8 cellular contexts compared by ENCODE assay signal in the genomic region with DNA sequence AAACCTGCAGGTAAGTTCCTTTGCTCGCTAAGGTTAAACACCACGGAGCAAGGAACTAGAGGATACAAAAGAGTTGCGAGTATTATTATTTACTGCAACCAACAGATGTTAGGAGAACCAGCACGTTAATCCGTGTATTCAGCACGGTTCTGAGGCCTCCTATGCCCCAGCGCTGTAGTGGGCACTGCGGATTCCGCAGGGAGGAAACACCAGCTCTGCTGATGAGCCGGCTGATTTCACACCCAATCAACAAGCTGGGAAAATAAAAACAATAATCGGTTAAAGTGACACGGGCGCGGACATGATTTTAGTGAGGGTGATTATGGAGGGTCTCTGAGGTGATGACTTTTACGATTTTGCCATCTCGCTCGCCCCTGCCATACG. TPM values are rescaled to one million over a fixed set of nuclear protein-coding genes. Genes with fewer than 3 reads are reported as not detected.
A peak's percentile ranks its signal among the peaks of the same experiment; 100 is the strongest.
DNase-seq lines count a peak whose midpoint lies in the region; ATAC-seq, FAIRE-seq and TF ChIP-seq lines count a peak whose summit lies in the region.

No MANE protein-coding gene starts in this region.

- peaks cover 20% of the 10 kb centered on the region for H3K4me1 Mint-ChIP-seq in chondrocyte (ENCODE audit: low read depth)

- POLR2A ChIA-PET in A549 (lab: Yijun Ruan, JAX) = interaction anchor here (0.7 to 1.3 kb wide), 3 partner anchors 52 to 206 kb away, joined by 3 to 4 read pairs (median 3); no protein-coding TSS in a partner anchor

- FAIRE-seq in A549 (lab: Jason Lieb, UNC) = no peak
- no peak for FAIRE-seq in GM12891 (lab: Jason Lieb, UNC)

- TF ChIP-seq RAD21 in A549 (conservative IDR thresholded peaks at IDR 0.05 in 1 of 2, IDR thresholded peaks at IDR 0.05 in 1 of 2) = no peak

- H3K27me3 Mint-ChIP-seq in chondrocyte (ENCODE audit: low read depth) = no peaks in the 10 kb centered on the region

- TF ChIP-seq POLR2A in A549 (IDR thresholded peaks at IDR 0.05; ENCODE audit: low read length) (no peak), GM12891 (IDR thresholded peaks at IDR 0.05; ENCODE audit: low read depth, low read length) (no peak), lower leg skin (IDR thresholded peaks at IDR 0.05) (no peak)

- H3K4me2 ChIP-seq in A549 = peak overlapping the region; percentile 89

- H3K27ac Mint-ChIP-seq in chondrocyte (ENCODE audit: unreplicated experiment) = no peak overlapping the region

- peak in 1 of 2 experiments; percentile 2; a peak in 3 of 6 replicates for ATAC-seq in A549
- peak; percentile 13 for ATAC-seq in HG02981 (IDR thresholded peaks at IDR 0.05; ENCODE audit: unreplicated experiment)
- peak; percentile 21 for ATAC-seq in mucosa of descending colon
- no peak for ATAC-seq in left lobe of liver

- intact Hi-C loops in mucosa of descending colon (cut with DNase I, micrococcal nuclease) = no loop called here
- intact Hi-C loops in lower leg skin (cut with DNase I; ENCODE audit: low total_unique reads) = no loop called here

- DNase-seq in A549 (ENCODE audit: low read depth in 1 of 2, low spot score in 1 of 2) = no peak
- DNase-seq in chondrocyte (ENCODE audit: low spot score) = no peak
- DNase-seq in mucosa of descending colon = peak; percentile 40 to 64 (median 51)
- DNase-seq in GM12891 (ENCODE audit: insufficient read length, low spot score) = no peak
- no peak for DNase-seq in lower leg skin (ENCODE audit: low spot score in 2 of 2)
- DNase-seq in left lobe of liver (ENCODE audit: low spot score) = no peak
- DNase-seq in OCI-M2 (lab: John Stamatoyannopoulos, UW; ENCODE audit: unreplicated experiment) = no peak

- H3K9me3 ChIP-seq in A549 (no peaks in the 10 kb centered on the region), mucosa of descending colon (no peaks in the 10 kb centered on the region)

- CTCF ChIA-PET in A549 (lab: Yijun Ruan, JAX) = interaction anchor here (0.6 to 3.6 kb wide), 13 partner anchors 10 to 768 kb away, joined by 3 to 28 read pairs (median 4); no protein-coding TSS in a partner anchor

- TF ChIP-seq EP300 in A549 (IDR thresholded peaks at IDR 0.05) = no peak

- peak overlapping the region; percentile 73 for H3K4me3 Mint-ChIP-seq in chondrocyte (ENCODE audit: unreplicated experiment)

- H3K27ac ChIP-seq in A549 = peak overlapping the region; percentile 80 to 88

- no peaks in the 10 kb centered on the region for H3K36me3 Mint-ChIP-seq in chondrocyte (ENCODE audit: low read depth)

- WGBS in A549 (ENCODE audit: missing lambda C conversion rate) = 78% methylated on average over 18 of the region's 18 CpGs
- WGBS in lower leg skin, 2 donors = 55 to 59% methylated on average over 18 of the region's 18 CpGs

- no peaks in the 10 kb centered on the region for H3K9me3 Mint-ChIP-seq in chondrocyte (ENCODE audit: low read depth)

- H3K4me1 ChIP-seq in A549 (peaks cover 19% of the 10 kb centered on the region), mucosa of descending colon (ENCODE audit: low read depth) (peaks cover 13% of the 10 kb centered on the region)

- H3K4me3 ChIP-seq in A549 (peak overlapping the region; percentile 67), mucosa of descending colon (peak overlapping the region; percentile 55), lower leg skin (ENCODE audit: low read depth, poor library complexity, severe bottlenecking) (no peak overlapping the region)

- no peaks in the 10 kb centered on the region for H3K36me3 ChIP-seq in mucosa of descending colon (ENCODE audit: low read depth)

- no peak for TF ChIP-seq CTCF in A549 (IDR thresholded peaks at IDR 0.05)
- no peak for TF ChIP-seq CTCF in chondrocyte (IDR thresholded peaks at IDR 0.05)
- TF ChIP-seq CTCF in mucosa of descending colon (IDR thresholded peaks at IDR 0.05) = no peak
- TF ChIP-seq CTCF in lower leg skin (IDR thresholded peaks at IDR 0.05) = no peak

TF ChIP-seq in A549, 52 proteins besides CTCF, POLR2A, EP300 and RAD21:
- TF ChIP-seq TFCP2L1 (CRISPR knock-in tag; IDR thresholded peaks at IDR 0.05) (no peak), EHMT2 (IDR thresholded peaks at IDR 0.05; ENCODE audit: low read depth) (no peak)

TF ChIP-seq in GM12891, 5 proteins besides CTCF, POLR2A, EP300 and RAD21:
- TF ChIP-seq POU2F2 (IDR thresholded peaks at IDR 0.05; ENCODE audit: low read depth, low read length) = no peak
- no peak for TF ChIP-seq TAF1 (IDR thresholded peaks at IDR 0.05; ENCODE audit: low read depth, low read length)
- TF ChIP-seq SPI1 (IDR thresholded peaks at IDR 0.05; ENCODE audit: low read depth, low read length) = no peak
- TF ChIP-seq PAX5 (IDR thresholded peaks at IDR 0.05; ENCODE audit: insufficient read depth, low read length, severe bottlenecking) = no peak
- TF ChIP-seq POLR2AphosphoS5 (IDR thresholded peaks at IDR 0.05; ENCODE audit: low read depth, low read length) = no peak
TF ChIP-seq in GM12891: peak in this region for 0.

RNA-seq across cellular contexts. Expression of a gene that starts 0.7 kb away (rescaled TPM):
- polyA plus RNA-seq in A549 (2011; rRNA removed) (8.2 and 10.4 TPM in 2 replicates), A549 (2017; fragmentation: RNase III; extraction: RNeasy Plus Mini Kit Qiagen cat#74134 plus additional on column Dnase treatment) (7.9 to 9.8 TPM (median 8.5 TPM) in 3 replicates)
- 3.8 and 4.7 TPM in 2 replicates for polyA plus RNA-seq in A549 (2012; cell fraction: cytosol; rRNA removed)
- polyA plus RNA-seq in A549 (2012; cell fraction: nucleus; rRNA removed) = 1.00 and 2.3 TPM in 2 replicates
- polyA minus RNA-seq in A549 (2011; rRNA and poly(A)+ RNA removed) = 18.2 and 20.0 TPM in 2 replicates
- total RNA-seq in chondrocyte (2.5 to 6.6 TPM (median 6.2 TPM) in 3 replicates), mucosa of descending colon (100 to 1,000 TPM in 1 of 3 donors, 10 to 100 TPM in 2; 60.0 to 151 (median 77.9) TPM), lower leg skin (1 to 10 TPM; 2.9 to 6.4 (median 4.7) TPM), left lobe of liver (3.3 TPM)
- 0.80 TPM for polyA plus RNA-seq in GM12891 (2012; ENCODE audit: low read depth, missing spikeins)

RNA-seq across cellular contexts. Expression of a gene that starts 37.0 kb away (rescaled TPM):
- 0.05 TPM in 1 of 2 replicates, not detected in the other for polyA plus RNA-seq in A549 (2011; rRNA removed)
- polyA plus RNA-seq in A549 (2012; cell fraction: cytosol; rRNA removed) = not detected in 2 replicates
- not detected in 2 replicates for polyA plus RNA-seq in A549 (2012; cell fraction: nucleus; rRNA removed)
- not detected in 3 replicates for polyA plus RNA-seq in A549 (2017; fragmentation: RNase III; extraction: RNeasy Plus Mini Kit Qiagen cat#74134 plus additional on column Dnase treatment)
- polyA minus RNA-seq in A549 (2011; rRNA and poly(A)+ RNA removed) = not detected in 2 replicates
- not detected in 3 replicates for total RNA-seq in chondrocyte
- not detected for total RNA-seq in mucosa of descending colon
- polyA plus RNA-seq in GM12891 (2012; ENCODE audit: low read depth, missing spikeins) = not detected
- total RNA-seq in lower leg skin = under 1 TPM in 3 of 4 donors, not detected in 1; 0.46 to 0.69 (median 0.65) TPM
- not detected for total RNA-seq in left lobe of liver

Comparison
In these comparisons a context has a peak if more than half of its experiments do, and no peak if none do; other contexts are left out.
1. DNase-seq: peak in mucosa of descending colon (3 of 3); none in A549 (0 of 2), chondrocyte (single experiment), GM12891 (single experiment), lower leg skin (0 of 2), left lobe of liver (single experiment) and OCI-M2 (single experiment).